Comparison of ENCODE assay signal across 8 cellular contexts in the genomic region with DNA sequence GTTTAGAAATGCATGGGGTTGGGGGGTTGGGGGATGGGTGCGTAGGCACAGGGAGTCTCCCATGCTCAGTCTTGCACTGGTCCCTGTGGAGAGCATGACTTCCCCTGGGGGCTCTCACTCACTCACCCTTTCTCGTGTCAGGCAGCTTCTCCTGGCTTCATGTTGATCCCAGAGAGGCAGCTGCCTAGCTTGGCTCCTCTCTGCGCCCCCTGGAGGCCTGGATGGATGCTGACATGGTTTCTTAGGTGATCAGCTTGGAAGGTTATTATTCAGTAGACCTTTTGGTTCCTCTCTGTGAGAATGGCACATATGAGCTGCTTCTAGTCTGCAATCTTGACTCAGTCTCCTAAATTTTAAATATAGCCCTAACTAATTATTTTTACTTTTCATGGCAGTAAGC.
DNase-seq lines count a peak whose midpoint lies in the region; ATAC-seq and TF ChIP-seq lines count a peak whose summit lies in the region.

No MANE protein-coding gene starts in this region.

- peaks cover 16% of the 10 kb centered on the region for H3K9me3 Mint-ChIP-seq in T-helper 2 cell treated with Interferon-gamma antibody and Interleukin-4, amounts not matched to agents 5 μg/mL and 100 μg/mL, for 36 hours
- H3K9me3 Mint-ChIP-seq in activated CD4-positive, alpha-beta memory T cell treated with anti-CD3 and anti-CD28 coated beads for 36 hours = peaks cover 22% of the 10 kb centered on the region

- intact Hi-C loops in activated CD4-positive, alpha-beta memory T cell treated with anti-CD3 and anti-CD28 coated beads for 36 hours (cut with micrococcal nuclease) = no loop called here

- no peaks in the 10 kb centered on the region for H3K4me1 Mint-ChIP-seq in T-helper 2 cell treated with Interferon-gamma antibody and Interleukin-4, amounts not matched to agents 5 μg/mL and 100 μg/mL, for 36 hours (ENCODE audit: low read depth)
- H3K4me1 Mint-ChIP-seq in activated CD4-positive, alpha-beta memory T cell treated with anti-CD3 and anti-CD28 coated beads for 36 hours (ENCODE audit: low read depth) = no peaks in the 10 kb centered on the region

- H3K27ac Mint-ChIP-seq in T-helper 2 cell treated with Interferon-gamma antibody and Interleukin-4, amounts not matched to agents 5 μg/mL and 100 μg/mL, for 36 hours = no peak overlapping the region
- no peak overlapping the region for H3K27ac Mint-ChIP-seq in activated CD4-positive, alpha-beta memory T cell treated with anti-CD3 and anti-CD28 coated beads for 36 hours

- POLR2A ChIA-PET in activated CD4-positive, alpha-beta memory T cell treated with anti-CD3 and anti-CD28 coated beads for 36 hours (lab: Charles Lee) = no interaction called here

- DNase-seq in COLO668 (lab: John Stamatoyannopoulos, UW; ENCODE audit: unreplicated experiment) (peak; percentile 1), LHCN-M2 (ENCODE audit: low read depth) (peak; percentile 3), erythroblast (lab: John Stamatoyannopoulos, UW) (peak; percentile 1 to 21), cortex of kidney (lab: John Stamatoyannopoulos, UW) (no peak), NCI-H2107 (lab: John Stamatoyannopoulos, UW) (no peak)
- no peak for DNase-seq in T-helper 2 cell treated with Interferon-gamma antibody and Interleukin-4, amounts not matched to agents 5 μg/mL and 100 μg/mL, for 36 hours (ENCODE audit: low spot score)
- no peak for DNase-seq in activated CD4-positive, alpha-beta memory T cell treated with anti-CD3 and anti-CD28 coated beads for 36 hours

- H3K36me3 Mint-ChIP-seq in T-helper 2 cell treated with Interferon-gamma antibody and Interleukin-4, amounts not matched to agents 5 μg/mL and 100 μg/mL, for 36 hours (ENCODE audit: low read depth) = no peaks in the 10 kb centered on the region
- no peaks in the 10 kb centered on the region for H3K36me3 Mint-ChIP-seq in activated CD4-positive, alpha-beta memory T cell treated with anti-CD3 and anti-CD28 coated beads for 36 hours

- CTCF ChIA-PET in activated CD4-positive, alpha-beta memory T cell treated with anti-CD3 and anti-CD28 coated beads for 36 hours (lab: Charles Lee) = interaction anchor here (0.6 to 1.1 kb wide), 2 partner anchors 20 to 58 kb away, joined by 3 to 5 read pairs; no protein-coding TSS in a partner anchor

- no peaks in the 10 kb centered on the region for H3K27me3 Mint-ChIP-seq in T-helper 2 cell treated with Interferon-gamma antibody and Interleukin-4, amounts not matched to agents 5 μg/mL and 100 μg/mL, for 36 hours (ENCODE audit: low read depth)
- no peaks in the 10 kb centered on the region for H3K27me3 Mint-ChIP-seq in activated CD4-positive, alpha-beta memory T cell treated with anti-CD3 and anti-CD28 coated beads for 36 hours

- no peak overlapping the region for H3K4me3 Mint-ChIP-seq in T-helper 2 cell treated with Interferon-gamma antibody and Interleukin-4, amounts not matched to agents 5 μg/mL and 100 μg/mL, for 36 hours
- no peak overlapping the region for H3K4me3 Mint-ChIP-seq in activated CD4-positive, alpha-beta memory T cell treated with anti-CD3 and anti-CD28 coated beads for 36 hours

- TF ChIP-seq POLR2A in erythroblast (IDR thresholded peaks at IDR 0.05; ENCODE audit: low read length) = no peak

- ATAC-seq in GM18868 (IDR thresholded peaks at IDR 0.05; ENCODE audit: unreplicated experiment) = peak; percentile 92

Comparison
In these comparisons a context has a peak if more than half of its experiments do, and no peak if none do; other contexts are left out.
1. DNase-seq: peak in COLO668 (single experiment), LHCN-M2 (single experiment) and erythroblast (2 of 2); none in cortex of kidney (single experiment), T-helper 2 cell treated with Interferon-gamma antibody and Interleukin-4, amounts not matched to agents 5 μg/mL and 100 μg/mL, for 36 hours (single experiment), activated CD4-positive, alpha-beta memory T cell treated with anti-CD3 and anti-CD28 coated beads for 36 hours (single experiment) and NCI-H2107 (single experiment).